In the genomic region with DNA sequence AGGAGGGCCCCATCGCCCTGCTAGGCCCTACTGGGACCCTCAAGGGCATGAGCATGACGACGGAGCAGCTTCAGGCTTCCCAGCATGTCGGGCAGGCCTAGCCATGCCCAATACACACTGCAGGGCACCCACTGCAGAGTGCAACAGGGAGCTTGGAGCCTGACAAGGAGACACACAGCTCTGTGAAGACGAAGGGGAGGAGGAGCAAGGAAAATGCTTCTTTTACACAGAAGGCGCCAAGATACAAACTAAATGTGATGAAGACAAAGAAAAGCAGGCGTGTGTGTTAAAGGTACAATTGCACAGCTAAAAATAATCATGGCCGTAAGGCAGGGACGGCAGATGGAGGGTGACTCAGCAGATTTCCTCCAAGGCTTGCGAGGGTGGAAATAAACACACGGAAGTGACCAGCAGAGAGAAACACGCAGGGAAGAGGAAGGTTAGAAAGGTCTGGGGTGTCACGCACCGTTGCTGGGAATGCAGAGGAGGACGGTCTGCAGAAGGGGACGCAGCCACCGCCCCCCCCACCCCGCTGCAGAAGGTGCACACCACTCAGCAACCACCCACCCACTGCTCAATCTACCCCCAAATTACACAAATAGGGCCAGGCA, we compare ENCODE assay signal across 8 cellular contexts.
DNase-seq lines count a peak whose midpoint lies in the region; ATAC-seq, FAIRE-seq and TF ChIP-seq lines count a peak whose summit lies in the region.

No MANE protein-coding gene starts in this region.

- TF ChIP-seq CTCF in choroid plexus epithelial cell (conservative IDR thresholded peaks at IDR 0.05; ENCODE audit: low read depth, low read length), result no peak
- no peak for TF ChIP-seq CTCF in liver (IDR thresholded peaks at IDR 0.05; ENCODE audit: low read depth, low read length, missing input control)
- no peak for TF ChIP-seq CTCF in suprapubic skin (IDR thresholded peaks at IDR 0.05)

- no peaks in the 10 kb centered on the region for H3K9me3 ChIP-seq in liver (ENCODE audit: control insufficient read depth in 4 of 4, low read length in 3 of 4)
- no peaks in the 10 kb centered on the region for H3K9me3 ChIP-seq in suprapubic skin

- peaks cover 20% of the 10 kb centered on the region for H3K36me3 Mint-ChIP-seq in stimulated activated naive CD8-positive, alpha-beta T cell treated with anti-CD3 and anti-CD28 coated beads, Interleukin-15, Interleukin-2, amounts not matched to agents 100 ng/mL and 50 ng/mL, for 24 hours (ENCODE audit: low read depth)

- H3K9ac ChIP-seq in liver (ENCODE audit: low read depth in 1 of 2, low read length in 2 of 2), result no peak overlapping the region

- H3K4me1 ChIP-seq in liver (ENCODE audit: control insufficient read depth in 4 of 4, insufficient read depth in 4 of 4, low read length in 3 of 4) (peaks cover 6 to 44% (median 18%) of the 10 kb centered on the region in 4 donors), suprapubic skin (peaks cover 69% of the 10 kb centered on the region)

- no peaks in the 10 kb centered on the region for H3K9me3 Mint-ChIP-seq in stimulated activated naive CD8-positive, alpha-beta T cell treated with anti-CD3 and anti-CD28 coated beads, Interleukin-15, Interleukin-2, amounts not matched to agents 100 ng/mL and 50 ng/mL, for 24 hours

- H3K27me3 ChIP-seq in liver (ENCODE audit: control insufficient read depth in 4 of 4, insufficient read depth in 4 of 4, low read length in 3 of 4), result no peaks in the 10 kb centered on the region
- H3K27me3 ChIP-seq in suprapubic skin, result no peaks in the 10 kb centered on the region

- DNase-seq in stimulated activated naive CD8-positive, alpha-beta T cell treated with anti-CD3 and anti-CD28 coated beads, Interleukin-15, Interleukin-2, amounts not matched to agents 100 U/mL and 50 U/mL, for 24 hours, result no peak
- peak; percentile 51 for DNase-seq in RCC 7860 (ENCODE audit: low spot score)
- DNase-seq in choroid plexus epithelial cell (ENCODE audit: low read depth), result peak; percentile 83
- DNase-seq in suprapubic skin (ENCODE audit: low spot score in 2 of 2), result no peak
- DNase-seq in D341Med (ENCODE audit: low spot score), result no peak

- 61% methylated on average over 18 of the region's 18 CpGs for WGBS in liver
- 18% methylated on average over 16 of the region's 18 CpGs for WGBS in suprapubic skin

- no peak for TF ChIP-seq RAD21 in liver (IDR thresholded peaks at IDR 0.05)

- H3K4me3 ChIP-seq in choroid plexus epithelial cell (ENCODE audit: low read depth, low read length) (no peak overlapping the region), liver (ENCODE audit: low read depth in 1 of 3, low read length in 3 of 3) (no peak overlapping the region), suprapubic skin (no peak overlapping the region)

- no peaks in the 10 kb centered on the region for H3K36me3 ChIP-seq in liver (ENCODE audit: control insufficient read depth in 4 of 4, insufficient read depth in 3 of 4, low read depth in 1 of 4, low read length in 3 of 4)
- H3K36me3 ChIP-seq in suprapubic skin, result peaks cover 5% of the 10 kb centered on the region

- peak overlapping the region; percentile 27 for H3K4me3 Mint-ChIP-seq in stimulated activated naive CD8-positive, alpha-beta T cell treated with anti-CD3 and anti-CD28 coated beads, Interleukin-15, Interleukin-2, amounts not matched to agents 100 ng/mL and 50 ng/mL, for 24 hours

- no peak for TF ChIP-seq POLR2A in suprapubic skin (IDR thresholded peaks at IDR 0.05)

- no peak for ATAC-seq in stimulated activated naive CD8-positive, alpha-beta T cell treated with anti-CD3 and anti-CD28 coated beads, Interleukin-15, Interleukin-2, amounts not matched to agents 100 U/mL and 50 U/mL, for 24 hours
- no peak for ATAC-seq in GM18519 (IDR thresholded peaks at IDR 0.05; ENCODE audit: low FRiP score, unreplicated experiment)

- no peaks in the 10 kb centered on the region for H3K27me3 Mint-ChIP-seq in stimulated activated naive CD8-positive, alpha-beta T cell treated with anti-CD3 and anti-CD28 coated beads, Interleukin-15, Interleukin-2, amounts not matched to agents 100 ng/mL and 50 ng/mL, for 24 hours

- peaks cover 92% of the 10 kb centered on the region for H3K4me1 Mint-ChIP-seq in stimulated activated naive CD8-positive, alpha-beta T cell treated with anti-CD3 and anti-CD28 coated beads, Interleukin-15, Interleukin-2, amounts not matched to agents 100 ng/mL and 50 ng/mL, for 24 hours (ENCODE audit: low read depth)

- no peak for TF ChIP-seq EP300 in suprapubic skin (IDR thresholded peaks at IDR 0.05)

- peak overlapping the region; percentile 80 for H3K27ac Mint-ChIP-seq in stimulated activated naive CD8-positive, alpha-beta T cell treated with anti-CD3 and anti-CD28 coated beads, Interleukin-15, Interleukin-2, amounts not matched to agents 100 ng/mL and 50 ng/mL, for 24 hours

- FAIRE-seq in RCC 7860 (lab: Jason Lieb, UNC), result no peak

- H3K27ac ChIP-seq in liver (ENCODE audit: low read depth in 1 of 2, low read length in 2 of 2) (peak overlapping the region; percentile 32 to 40), suprapubic skin (peak overlapping the region; percentile 51)

TF ChIP-seq in liver, 16 proteins besides CTCF, POLR2A, EP300 and RAD21:
- TF ChIP-seq TAF1 (conservative IDR thresholded peaks at IDR 0.05), result no peak
- TF ChIP-seq YY1 (IDR thresholded peaks at IDR 0.05), result no peak
- TF ChIP-seq, protein P1, sequence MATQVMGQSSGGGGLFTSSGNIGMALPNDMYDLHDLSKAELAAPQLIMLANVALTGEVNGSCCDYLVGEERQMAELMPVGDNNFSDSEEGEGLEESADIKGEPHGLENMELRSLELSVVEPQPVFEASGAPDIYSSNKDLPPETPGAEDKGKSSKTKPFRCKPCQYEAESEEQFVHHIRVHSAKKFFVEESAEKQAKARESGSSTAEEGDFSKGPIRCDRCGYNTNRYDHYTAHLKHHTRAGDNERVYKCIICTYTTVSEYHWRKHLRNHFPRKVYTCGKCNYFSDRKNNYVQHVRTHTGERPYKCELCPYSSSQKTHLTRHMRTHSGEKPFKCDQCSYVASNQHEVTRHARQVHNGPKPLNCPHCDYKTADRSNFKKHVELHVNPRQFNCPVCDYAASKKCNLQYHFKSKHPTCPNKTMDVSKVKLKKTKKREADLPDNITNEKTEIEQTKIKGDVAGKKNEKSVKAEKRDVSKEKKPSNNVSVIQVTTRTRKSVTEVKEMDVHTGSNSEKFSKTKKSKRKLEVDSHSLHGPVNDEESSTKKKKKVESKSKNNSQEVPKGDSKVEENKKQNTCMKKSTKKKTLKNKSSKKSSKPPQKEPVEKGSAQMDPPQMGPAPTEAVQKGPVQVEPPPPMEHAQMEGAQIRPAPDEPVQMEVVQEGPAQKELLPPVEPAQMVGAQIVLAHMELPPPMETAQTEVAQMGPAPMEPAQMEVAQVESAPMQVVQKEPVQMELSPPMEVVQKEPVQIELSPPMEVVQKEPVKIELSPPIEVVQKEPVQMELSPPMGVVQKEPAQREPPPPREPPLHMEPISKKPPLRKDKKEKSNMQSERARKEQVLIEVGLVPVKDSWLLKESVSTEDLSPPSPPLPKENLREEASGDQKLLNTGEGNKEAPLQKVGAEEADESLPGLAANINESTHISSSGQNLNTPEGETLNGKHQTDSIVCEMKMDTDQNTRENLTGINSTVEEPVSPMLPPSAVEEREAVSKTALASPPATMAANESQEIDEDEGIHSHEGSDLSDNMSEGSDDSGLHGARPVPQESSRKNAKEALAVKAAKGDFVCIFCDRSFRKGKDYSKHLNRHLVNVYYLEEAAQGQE (IDR thresholded peaks at IDR 0.05), result no peak
- TF ChIP-seq GABPA (IDR thresholded peaks at IDR 0.05 in 1 of 2, conservative IDR thresholded peaks at IDR 0.05 in 1 of 2), result no peak
- TF ChIP-seq, protein P2, sequence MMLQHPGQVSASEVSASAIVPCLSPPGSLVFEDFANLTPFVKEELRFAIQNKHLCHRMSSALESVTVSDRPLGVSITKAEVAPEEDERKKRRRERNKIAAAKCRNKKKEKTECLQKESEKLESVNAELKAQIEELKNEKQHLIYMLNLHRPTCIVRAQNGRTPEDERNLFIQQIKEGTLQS (IDR thresholded peaks at IDR 0.05), result no peak
- no peak for TF ChIP-seq RXRA (IDR thresholded peaks at IDR 0.05)
- no peak for TF ChIP-seq HNF4G (IDR thresholded peaks at IDR 0.05)
- no peak for TF ChIP-seq EGR1 (IDR thresholded peaks at IDR 0.05; ENCODE audit: low read depth in 2 of 2)
- TF ChIP-seq, protein P3, sequence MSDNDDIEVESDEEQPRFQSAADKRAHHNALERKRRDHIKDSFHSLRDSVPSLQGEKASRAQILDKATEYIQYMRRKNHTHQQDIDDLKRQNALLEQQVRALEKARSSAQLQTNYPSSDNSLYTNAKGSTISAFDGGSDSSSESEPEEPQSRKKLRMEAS (IDR thresholded peaks at IDR 0.05), result peak; percentile 30
- no peak for TF ChIP-seq FOXA2 (IDR thresholded peaks at IDR 0.05)
- TF ChIP-seq FOXA1 (IDR thresholded peaks at IDR 0.05), result no peak
- TF ChIP-seq, protein P4, sequence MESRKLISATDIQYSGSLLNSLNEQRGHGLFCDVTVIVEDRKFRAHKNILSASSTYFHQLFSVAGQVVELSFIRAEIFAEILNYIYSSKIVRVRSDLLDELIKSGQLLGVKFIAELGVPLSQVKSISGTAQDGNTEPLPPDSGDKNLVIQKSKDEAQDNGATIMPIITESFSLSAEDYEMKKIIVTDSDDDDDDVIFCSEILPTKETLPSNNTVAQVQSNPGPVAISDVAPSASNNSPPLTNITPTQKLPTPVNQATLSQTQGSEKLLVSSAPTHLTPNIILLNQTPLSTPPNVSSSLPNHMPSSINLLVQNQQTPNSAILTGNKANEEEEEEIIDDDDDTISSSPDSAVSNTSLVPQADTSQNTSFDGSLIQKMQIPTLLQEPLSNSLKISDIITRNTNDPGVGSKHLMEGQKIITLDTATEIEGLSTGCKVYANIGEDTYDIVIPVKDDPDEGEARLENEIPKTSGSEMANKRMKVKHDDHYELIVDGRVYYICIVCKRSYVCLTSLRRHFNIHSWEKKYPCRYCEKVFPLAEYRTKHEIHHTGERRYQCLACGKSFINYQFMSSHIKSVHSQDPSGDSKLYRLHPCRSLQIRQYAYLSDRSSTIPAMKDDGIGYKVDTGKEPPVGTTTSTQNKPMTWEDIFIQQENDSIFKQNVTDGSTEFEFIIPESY (IDR thresholded peaks at IDR 0.05), result no peak
- no peak for TF ChIP-seq HNF4A (conservative IDR thresholded peaks at IDR 0.05)
- peak; percentile 55 for TF ChIP-seq NR2F2 (IDR thresholded peaks at IDR 0.05)
- TF ChIP-seq JUND (IDR thresholded peaks at IDR 0.05), result no peak
- no peak for TF ChIP-seq SP1 (IDR thresholded peaks at IDR 0.05)
TF ChIP-seq in liver: peak in this region for 2.

Comparison
In these comparisons a context has a peak if more than half of its experiments do, and no peak if none do; other contexts are left out.
1. DNase-seq: peak in RCC 7860 (single experiment) and choroid plexus epithelial cell (single experiment); none in stimulated activated naive CD8-positive, alpha-beta T cell treated with anti-CD3 and anti-CD28 coated beads, Interleukin-15, Interleukin-2, amounts not matched to agents 100 U/mL and 50 U/mL, for 24 hours (single experiment), suprapubic skin (0 of 2) and D341Med (single experiment).